ENCODE assay signal across 22 cellular contexts in genomic region chr17:50793007-50793406, GRCh38. TPM values are rescaled to one million over a fixed set of nuclear protein-coding genes. Genes with fewer than 3 reads are reported as not detected.
DNase-seq lines count a peak whose midpoint lies in the region; ATAC-seq, FAIRE-seq and TF ChIP-seq lines count a peak whose summit lies in the region.
"Had no signal": no experiment of that assay in that cellular context is flagged by ENCODE, and none has a peak within 500 bp of the region (broad histone marks: within the 10 kb centered on the region; RNA-seq: fewer than 3 reads in every experiment).

No MANE protein-coding gene starts in this region.

- H3K4me3 Mint-ChIP-seq in dendritic cell treated with granulocyte-macrophage colony-stimulating factor and Interleukin-4, amounts not matched to agents 40 ng/mL and 50 ng/mL, for 4 days: no peak overlapping the region
- H3K4me3 Mint-ChIP-seq in neural progenitor cell: no peak overlapping the region
- H3K4me3 Mint-ChIP-seq: HFFc6 had no signal

- H3K9ac ChIP-seq in BLaER1 treated with 17β-estradiol and CSF1 and Interleukin-3, amounts not matched to agents 10 nM and 100 nM: peak overlapping the region in 1 of 11 experiments; percentile 25; a peak in 1 of 22 replicates
- H3K9ac ChIP-seq in neural progenitor cell: no peak overlapping the region
- H3K9ac ChIP-seq in kidney (ENCODE audit: low read length in 2 of 2): no peak overlapping the region
- no peak overlapping the region for H3K9ac ChIP-seq in PC-3 (ENCODE audit: low read length)

- H4K20me1 ChIP-seq in BLaER1 treated with 17β-estradiol and CSF1 and Interleukin-3, amounts not matched to agents 10 nM and 100 nM: no peaks in the 10 kb centered on the region
- H4K20me1 ChIP-seq in neural progenitor cell (ENCODE audit: low read depth): no peaks in the 10 kb centered on the region
- H4K20me1 ChIP-seq in PC-3 (ENCODE audit: low read length): no peaks in the 10 kb centered on the region

- CTCF ChIA-PET in PC-3 (lab: Charles Lee): no interaction called here

- POLR2A ChIA-PET in PC-3 (lab: Charles Lee; ENCODE audit: unreplicated experiment): no interaction called here

- H3K9me2 ChIP-seq in PC-3 (replicated peaks; ENCODE audit: low read length): no peaks in the 10 kb centered on the region

- no peak overlapping the region for H2AFZ ChIP-seq in neural progenitor cell (replicated peaks)
- no peak overlapping the region for H2AFZ ChIP-seq in PC-3 (ENCODE audit: low read length)

- no peaks in the 10 kb centered on the region for H3K27me3 ChIP-seq in BLaER1 treated with 17β-estradiol and CSF1 and Interleukin-3, amounts not matched to agents 10 nM and 100 nM
- H3K27me3 ChIP-seq in HL-60 (ENCODE audit: insufficient read depth, poor library complexity, severe bottlenecking): no peaks in the 10 kb centered on the region
- no peaks in the 10 kb centered on the region for H3K27me3 ChIP-seq in neural progenitor cell
- no peaks in the 10 kb centered on the region for H3K27me3 ChIP-seq in PC-3 (ENCODE audit: low read length)
- H3K27me3 ChIP-seq: Peyer's patch had no signal

- no peak for FAIRE-seq in kidney (lab: Jason Lieb, UNC)

- no TSS peak for BruUV-seq in PC-3 (replicated peaks; lab: Mats Ljungman, UMichigan)

- no peaks in the 10 kb centered on the region for H3K79me2 ChIP-seq in neural progenitor cell (ENCODE audit: low read depth)
- H3K79me2 ChIP-seq in PC-3 (ENCODE audit: low read length): no peaks in the 10 kb centered on the region

- no peaks in the 10 kb centered on the region for H3K36me3 ChIP-seq in BLaER1 treated with 17β-estradiol and CSF1 and Interleukin-3, amounts not matched to agents 10 nM and 100 nM
- H3K36me3 ChIP-seq in neural progenitor cell (no peaks in the 10 kb centered on the region), kidney (ENCODE audit: control insufficient read depth in 1 of 2, insufficient read depth in 2 of 2, low read length in 2 of 2) (no peaks in the 10 kb centered on the region), PC-3 (ENCODE audit: low read depth, low read length) (no peaks in the 10 kb centered on the region)
- H3K36me3 ChIP-seq: Peyer's patch had no signal

- peak overlapping the region; percentile 14 to 86 (median 52); a peak in 19 of 22 replicates for H3K4me2 ChIP-seq in BLaER1 treated with 17β-estradiol and CSF1 and Interleukin-3, amounts not matched to agents 10 nM and 100 nM
- no peak overlapping the region for H3K4me2 ChIP-seq in neural progenitor cell
- H3K4me2 ChIP-seq in PC-3 (ENCODE audit: low read length): no peak overlapping the region

- no peaks in the 10 kb centered on the region for H3K36me3 Mint-ChIP-seq in dendritic cell treated with granulocyte-macrophage colony-stimulating factor and Interleukin-4, amounts not matched to agents 40 ng/mL and 50 ng/mL, for 4 days (ENCODE audit: low read depth)
- H3K36me3 Mint-ChIP-seq in neural progenitor cell: no peaks in the 10 kb centered on the region

- intact Hi-C loops in dendritic cell treated with granulocyte-macrophage colony-stimulating factor and Interleukin-4, amounts not matched to agents 40 ng/mL and 50 ng/mL, for 4 days (cut with micrococcal nuclease): no loop called here
- intact Hi-C loops in kidney (cut with DNase I): no loop called here
- intact Hi-C loops in PC-3 (cut with micrococcal nuclease): no loop called here

- TF ChIP-seq CTCF in HL-60 (IDR thresholded peaks at IDR 0.05; ENCODE audit: insufficient read depth, low read length): no peak
- TF ChIP-seq CTCF in neural progenitor cell (IDR thresholded peaks at IDR 0.05): no peak
- TF ChIP-seq CTCF in kidney (IDR thresholded peaks at IDR 0.05; ENCODE audit: borderline replicate concordance, extremely low read depth, insufficient read depth): no peak
- TF ChIP-seq CTCF in PC-3 (conservative IDR thresholded peaks at IDR 0.05; ENCODE audit: low read depth, low read length): no peak

- H3K27ac ChIP-seq in BLaER1 treated with 17β-estradiol and CSF1 and Interleukin-3, amounts not matched to agents 10 nM and 100 nM: peak overlapping the region in 8 of 11 experiments; percentile 33 to 68 (median 46); a peak in 14 of 22 replicates
- peak overlapping the region; percentile 7; the same call in 1 of the 2 replicates for H3K27ac ChIP-seq in HL-60 (replicated peaks)
- H3K27ac ChIP-seq in neural progenitor cell: no peak overlapping the region
- no peak overlapping the region for H3K27ac ChIP-seq in kidney (ENCODE audit: low read depth in 2 of 2, low read length in 2 of 2)
- H3K27ac ChIP-seq in PC-3 (ENCODE audit: low read length): no peak overlapping the region
- H3K27ac ChIP-seq: C4-2B, Peyer's patch had no signal

- no peak for ATAC-seq in GM18867 (IDR thresholded peaks at IDR 0.05; ENCODE audit: unreplicated experiment)
- no peak for ATAC-seq in HG03354 (IDR thresholded peaks at IDR 0.05; ENCODE audit: poor library complexity, severe bottlenecking, unreplicated experiment)
- no peak for ATAC-seq in PC-3
- ATAC-seq: SK-N-SH treated with all-trans-retinoic acid at 6 μM for 48 hours had no signal

- H3F3A ChIP-seq in neural progenitor cell (ENCODE audit: low read depth) (no peaks in the 10 kb centered on the region), PC-3 (ENCODE audit: low read length, unreplicated experiment) (no peaks in the 10 kb centered on the region)

- H3K27ac Mint-ChIP-seq in dendritic cell treated with granulocyte-macrophage colony-stimulating factor and Interleukin-4, amounts not matched to agents 40 ng/mL and 50 ng/mL, for 4 days: peak overlapping the region; percentile 69
- peak overlapping the region; percentile 30 for H3K27ac Mint-ChIP-seq in neural progenitor cell
- H3K27ac Mint-ChIP-seq: HFFc6 had no signal

- no peaks in the 10 kb centered on the region for H3K9me3 ChIP-seq in BLaER1 treated with 17β-estradiol and CSF1 and Interleukin-3, amounts not matched to agents 10 nM and 100 nM (replicated peaks in 1 of 11)
- H3K9me3 ChIP-seq in neural progenitor cell (ENCODE audit: low read depth) (no peaks in the 10 kb centered on the region), kidney (ENCODE audit: control insufficient read depth in 1 of 2, low read length in 2 of 2) (no peaks in the 10 kb centered on the region), PC-3 (ENCODE audit: low read length) (no peaks in the 10 kb centered on the region)
- H3K9me3 ChIP-seq: Peyer's patch had no signal

- 0 out of 20 replicates have a peak overlapping the region, but pooled peaks of 1 of the 10 experiments have one; percentile 22 for H3K4me3 ChIP-seq in BLaER1 treated with 17β-estradiol and CSF1 and Interleukin-3, amounts not matched to agents 10 nM and 100 nM
- H3K4me3 ChIP-seq in HL-60 (replicated peaks; ENCODE audit: insufficient read depth, low read length): no peak overlapping the region
- H3K4me3 ChIP-seq in neural progenitor cell: no peak overlapping the region
- no peak overlapping the region for H3K4me3 ChIP-seq in kidney (ENCODE audit: low read length in 2 of 2)
- no peak overlapping the region for H3K4me3 ChIP-seq in PC-3 (ENCODE audit: low read length)
- H3K4me3 ChIP-seq: Peyer's patch had no signal

- H3K4me1 Mint-ChIP-seq in dendritic cell treated with granulocyte-macrophage colony-stimulating factor and Interleukin-4, amounts not matched to agents 40 ng/mL and 50 ng/mL, for 4 days (ENCODE audit: low read depth): peaks cover 36% of the 10 kb centered on the region
- H3K4me1 Mint-ChIP-seq in neural progenitor cell: peaks cover 26% of the 10 kb centered on the region

- DNase-seq in HL-60 (ENCODE audit: low read depth in 1 of 2, low spot score in 1 of 2): peak; percentile 32
- DNase-seq in neural progenitor cell (ENCODE audit: low spot score): no peak
- DNase-seq in kidney: no peak
- DNase-seq in PC-3: no peak
- DNase-seq: 8988T, AML-193, DMS79, H7, HFFc6, NCI-H1105, NCI-H146, NCI-H2029, NCI-H345, NCI-H524 treated with DMSO at 0.1 percent for 48 hours, Peyer's patch had no signal

- no peaks in the 10 kb centered on the region for H3K27me3 Mint-ChIP-seq in dendritic cell treated with granulocyte-macrophage colony-stimulating factor and Interleukin-4, amounts not matched to agents 40 ng/mL and 50 ng/mL, for 4 days
- peaks cover 6% of the 10 kb centered on the region for H3K27me3 Mint-ChIP-seq in neural progenitor cell (ENCODE audit: insufficient read depth, low read depth)

- H3K4me1 ChIP-seq in BLaER1 treated with 17β-estradiol and CSF1 and Interleukin-3, amounts not matched to agents 10 nM and 100 nM: peaks cover 8 to 69% (median 41%) of the 10 kb centered on the region in 10 experiments
- H3K4me1 ChIP-seq in neural progenitor cell (peaks cover 13% of the 10 kb centered on the region), kidney (ENCODE audit: control insufficient read depth in 1 of 2, insufficient read depth in 1 of 2, low read depth in 1 of 2, low read length in 2 of 2) (no peaks in the 10 kb centered on the region), PC-3 (ENCODE audit: insufficient read depth, low read length) (no peaks in the 10 kb centered on the region)
- H3K4me1 ChIP-seq: Peyer's patch had no signal

- H3K9me3 Mint-ChIP-seq in dendritic cell treated with granulocyte-macrophage colony-stimulating factor and Interleukin-4, amounts not matched to agents 40 ng/mL and 50 ng/mL, for 4 days: no peaks in the 10 kb centered on the region
- no peaks in the 10 kb centered on the region for H3K9me3 Mint-ChIP-seq in neural progenitor cell
- H3K9me3 Mint-ChIP-seq: HFFc6 had no signal

RNA-seq across cellular contexts. Expression of gene ANKRD40CL, which starts 25.7 kb away (rescaled TPM):
- total RNA-seq in neural progenitor cell (ENCODE audit: low replicate concordance): not detected in 2 replicates
- not detected for total RNA-seq in kidney
- not detected for polyA plus RNA-seq in kidney (ENCODE audit: insufficient read depth, low read depth, low replicate concordance)
- total RNA-seq in PC-3 (2014; rRNA removed): not detected in 2 replicates
- total RNA-seq: H7, HFFc6 had no signal

RNA-seq across cellular contexts. Expression of gene WFIKKN2, which starts 42.4 kb away (rescaled TPM):
- total RNA-seq in neural progenitor cell (ENCODE audit: low replicate concordance) (not detected in 2 replicates), kidney (0.09 TPM), PC-3 (2014; rRNA removed) (not detected in 2 replicates)
- not detected for polyA plus RNA-seq in kidney (ENCODE audit: insufficient read depth, low read depth, low replicate concordance)
- total RNA-seq: H7, HT-29, Peyer's patch had no signal

Comparison
In these comparisons a context has a peak if more than half of its experiments do, and no peak if none do; other contexts are left out.
1. H3K27ac ChIP-seq: peak in BLaER1 treated with 17β-estradiol and CSF1 and Interleukin-3, amounts not matched to agents 10 nM and 100 nM (8 of 11) and HL-60 (single experiment); none in neural progenitor cell (single experiment), kidney (0 of 2) and PC-3 (single experiment).
2. H3K4me2 ChIP-seq: peak in BLaER1 treated with 17β-estradiol and CSF1 and Interleukin-3, amounts not matched to agents 10 nM and 100 nM (11 of 11); none in neural progenitor cell (single experiment) and PC-3 (single experiment).
3. DNase-seq: peak in HL-60 (2 of 2); none in neural progenitor cell (single experiment), kidney (single experiment) and PC-3 (single experiment).